Comparison of ENCODE assay signal across 1 cellular context in the genomic region with DNA sequence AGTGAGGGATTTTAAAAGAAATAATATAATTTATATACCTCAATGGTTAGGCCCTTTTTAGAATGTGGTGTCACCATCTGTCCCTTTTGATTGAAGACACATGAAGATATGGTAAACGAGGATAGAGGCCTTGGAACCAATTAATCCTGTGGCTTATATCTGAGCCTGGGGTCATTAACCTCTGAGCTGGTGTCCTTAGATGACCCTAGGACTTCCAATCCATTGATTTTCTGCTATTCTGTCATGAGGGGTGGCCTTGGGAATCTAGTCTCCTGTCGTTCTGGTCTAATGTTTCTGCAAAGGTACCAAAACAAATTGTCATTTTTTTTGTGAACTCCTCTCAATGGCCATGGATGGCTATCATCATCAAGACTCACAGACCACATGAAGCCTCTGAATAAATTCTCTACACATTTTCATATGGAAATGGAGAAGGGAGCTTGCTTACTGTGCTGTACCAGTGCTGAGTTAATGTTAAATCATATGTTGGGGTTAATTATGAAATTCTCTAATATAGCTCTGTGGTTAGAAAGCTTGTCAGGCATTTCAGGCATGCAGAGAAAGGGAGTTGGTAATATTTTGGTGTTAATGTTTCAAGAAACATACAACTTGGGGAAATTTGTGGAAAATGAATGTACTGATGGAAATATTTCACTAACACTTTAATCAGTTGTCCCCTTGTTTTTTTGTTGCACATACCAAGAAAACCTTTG.
TF ChIP-seq lines count a peak whose summit lies in the region.

No MANE protein-coding gene starts in this region.

TF ChIP-seq in IMR-90, 13 proteins besides CTCF, POLR2A, EP300 and RAD21:
- TF ChIP-seq MAFK (IDR thresholded peaks at IDR 0.05; ENCODE audit: low read depth, low read length) (no peak), BHLHE40 (IDR thresholded peaks at IDR 0.05; ENCODE audit: low read depth, low read length) (no peak)
TF ChIP-seq in IMR-90: peak in this region for 0.
